In genomic region chr1:47495176-47495713, GRCh38 we compare ENCODE assay signal across 30 cellular contexts. TPM values are rescaled to one million over a fixed set of nuclear protein-coding genes. Genes with fewer than 3 reads are reported as not detected.
"Had no signal": no experiment of that assay in that cellular context is flagged by ENCODE, and none has a peak within 500 bp of the region (broad histone marks: within the 10 kb centered on the region; RNA-seq: fewer than 3 reads in every experiment).

No MANE protein-coding gene starts in this region.

- H3K9me3 Mint-ChIP-seq: memory B cell; naive thymus-derived CD4-positive, alpha-beta T cell; nephron; stimulated activated effector memory CD8-positive, alpha-beta T cell treated with anti-CD3 and anti-CD28 coated beads, Interleukin-12 subunit alpha, Interleukin-12 subunit beta, amount 100 ng/mL, for 72 hours had no signal

- H3K4me1 Mint-ChIP-seq: memory B cell; naive thymus-derived CD4-positive, alpha-beta T cell; stimulated activated effector memory CD8-positive, alpha-beta T cell treated with anti-CD3 and anti-CD28 coated beads, Interleukin-12 subunit alpha, Interleukin-12 subunit beta, amount 100 ng/mL, for 72 hours had no signal

- H3K27ac Mint-ChIP-seq: memory B cell; naive thymus-derived CD4-positive, alpha-beta T cell; nephron; stimulated activated effector memory CD8-positive, alpha-beta T cell treated with anti-CD3 and anti-CD28 coated beads, Interleukin-12 subunit alpha, Interleukin-12 subunit beta, amount 100 ng/mL, for 72 hours had no signal

- DNase-seq: dermis blood vessel endothelial cell; effector memory CD4-positive, alpha-beta T cell; foreskin keratinocyte; heart right ventricle; hippocampal formation; left cardiac atrium; midbrain; naive thymus-derived CD4-positive, alpha-beta T cell; nucleus accumbens; right cardiac atrium; sigmoid colon; stimulated activated CD4-positive, alpha-beta T cell treated with anti-CD3 and anti-CD28 coated beads, Interleukin-2, amount 100 ng/mL, for 24 hours; stimulated activated CD4-positive, alpha-beta T cell treated with anti-CD3 and anti-CD28 coated beads, Interleukin-4, amount 100 ng/mL, for 24 hours; stimulated activated naive CD4-positive, alpha-beta T cell treated with Interleukin-2 at 50 U/mL for 16 hours; substantia nigra; testis; tibial artery; upper lobe of left lung had no signal

- FAIRE-seq: colon, endothelial cell of umbilical vein, islet of Langerhans, urothelium cell line had no signal

- H3K4me3 ChIP-seq: esophagus muscularis mucosa, gastroesophageal sphincter, heart right ventricle, lung, prostate gland, sigmoid colon, testis, tibial artery, upper lobe of left lung had no signal

- H3K27ac ChIP-seq: esophagus muscularis mucosa, foreskin keratinocyte, gastroesophageal sphincter, heart right ventricle, prostate gland, sigmoid colon, testis, tibial artery, upper lobe of left lung had no signal

- H3K9me3 ChIP-seq: esophagus muscularis mucosa, gastroesophageal sphincter, heart right ventricle, prostate gland, sigmoid colon, testis, tibial artery, upper lobe of left lung had no signal

- H3K36me3 ChIP-seq: esophagus muscularis mucosa, gastroesophageal sphincter, heart right ventricle, prostate gland, sigmoid colon, tibial artery, upper lobe of left lung had no signal

- H3K27me3 ChIP-seq: sigmoid colon, testis, upper lobe of left lung had no signal

- H3K4me3 Mint-ChIP-seq: memory B cell; naive thymus-derived CD4-positive, alpha-beta T cell; nephron; stimulated activated effector memory CD8-positive, alpha-beta T cell treated with anti-CD3 and anti-CD28 coated beads, Interleukin-12 subunit alpha, Interleukin-12 subunit beta, amount 100 ng/mL, for 72 hours had no signal

- ATAC-seq: foreskin keratinocyte; gastroesophageal sphincter; heart right ventricle; left cardiac atrium; naive thymus-derived CD4-positive, alpha-beta T cell; right cardiac atrium; stimulated activated effector memory CD8-positive, alpha-beta T cell treated with anti-CD3 and anti-CD28 coated beads, Interleukin-12 subunit alpha, Interleukin-12 subunit beta, amount 100 ng/mL, for 72 hours had no signal

- H3K4me1 ChIP-seq: esophagus muscularis mucosa, foreskin keratinocyte, gastroesophageal sphincter, prostate gland, sigmoid colon, testis, tibial artery, upper lobe of left lung had no signal

- H3K36me3 Mint-ChIP-seq: memory B cell; naive thymus-derived CD4-positive, alpha-beta T cell; stimulated activated effector memory CD8-positive, alpha-beta T cell treated with anti-CD3 and anti-CD28 coated beads, Interleukin-12 subunit alpha, Interleukin-12 subunit beta, amount 100 ng/mL, for 72 hours had no signal

RNA-seq across cellular contexts. Expression of gene FOXD2, which starts 57.4 kb away (rescaled TPM):
- total RNA-seq: epithelial cell of proximal tubule had no signal
